In genomic region chr3:42804113-42804830, GRCh38 we compare ENCODE assay signal across 8 cellular contexts. TPM values are rescaled to one million over a fixed set of nuclear protein-coding genes. Genes with fewer than 3 reads are reported as not detected.
DNase-seq lines count a peak whose midpoint lies in the region; ATAC-seq and TF ChIP-seq lines count a peak whose summit lies in the region.

HIGD1A (minus strand) TSS chr3:42804490; CDS start chr3:42794253, 10,237 bp downstream.

- intact Hi-C loops in testis (cut with DNase I; ENCODE audit: low total_unique reads) = no loop called here

- peak within 1 kb of the TSS; percentile 95 to 97 for H3K27ac Mint-ChIP-seq in activated naive CD4-positive, alpha-beta T cell treated with anti-CD3 and anti-CD28 coated beads, Interleukin-2, amount 50 U/mL, for 72 hours

- H3K9me3 ChIP-seq in testis = no peaks in the 10 kb centered on the region

- H3K27me3 ChIP-seq in testis = no peaks in the 10 kb centered on the region

- H3K36me3 Mint-ChIP-seq in activated naive CD4-positive, alpha-beta T cell treated with anti-CD3 and anti-CD28 coated beads, Interleukin-2, amount 50 U/mL, for 72 hours = peaks cover 15 to 21% of the 10 kb centered on the region in 2 donors

- H3K4me1 ChIP-seq in testis = peaks cover 15% of the 10 kb centered on the region

- 0% methylated on average over 18 to 63 of the region's 63 CpGs for WGBS in testis, 2 donors

- H3K27ac ChIP-seq in testis = peak within 1 kb of the TSS; percentile 93 to 95

- peak; percentile 93 for DNase-seq in NCI-H1092 treated with DMSO at 0.1 percent for 48 hours (lab: John Stamatoyannopoulos, UW)
- peak; percentile 79 for DNase-seq in SKM-1 (lab: John Stamatoyannopoulos, UW; ENCODE audit: unreplicated experiment)
- DNase-seq in activated naive CD4-positive, alpha-beta T cell treated with anti-CD3 and anti-CD28 coated beads, Interleukin-2, amount 50 U/mL, for 72 hours (ENCODE audit: low spot score in 2 of 2) = peak; percentile 91 to 94
- DNase-seq in glomerular endothelial cell (ENCODE audit: extremely low read depth, low read depth, low spot score) = peak; percentile 33
- DNase-seq in omental fat pad (ENCODE audit: low spot score) = peak; percentile 81
- peak; percentile 98 for DNase-seq in testis

- TF ChIP-seq CTCF in omental fat pad (IDR thresholded peaks at IDR 0.05) (no peak), testis (IDR thresholded peaks at IDR 0.05) (peak in 1 of 3 experiments; percentile 14)

- ATAC-seq in HG02610 (IDR thresholded peaks at IDR 0.05; ENCODE audit: unreplicated experiment) (peak; percentile 99), omental fat pad (ENCODE audit: low FRiP score) (peak; percentile 100)
- peak; percentile 100 for ATAC-seq in activated naive CD4-positive, alpha-beta T cell treated with anti-CD3 and anti-CD28 coated beads, Interleukin-2, amount 50 U/mL, for 72 hours

- H3K4me3 ChIP-seq in GM08714 (ENCODE audit: low read length) (peak within 1 kb of the TSS; percentile 91), testis (peak within 1 kb of the TSS; percentile 86 to 90)

- H3K36me3 ChIP-seq in testis (ENCODE audit: low read depth, missing control alignments) = no peaks in the 10 kb centered on the region

- peak; percentile 76 for TF ChIP-seq POLR2A in testis (IDR thresholded peaks at IDR 0.05)

- no peaks in the 10 kb centered on the region for H3K9me3 Mint-ChIP-seq in activated naive CD4-positive, alpha-beta T cell treated with anti-CD3 and anti-CD28 coated beads, Interleukin-2, amount 50 U/mL, for 72 hours

RNA-seq across cellular contexts. Expression of gene HIGD1A, which starts in this region (rescaled TPM):
- 10 to 100 TPM; 59.5 to 67.6 TPM for total RNA-seq in activated naive CD4-positive, alpha-beta T cell treated with anti-CD3 and anti-CD28 coated beads, Interleukin-2, amount 50 U/mL, for 72 hours
- total RNA-seq in glomerular endothelial cell (107 and 118 TPM in 2 replicates), omental fat pad (100 to 1,000 TPM; 142 to 195 (median 179) TPM), testis (100 to 1,000 TPM in 1 of 2 donors, 10 to 100 TPM in 1; 95.6 to 110 TPM)
- 133 TPM for polyA plus RNA-seq in testis (ENCODE audit: insufficient read depth, low read depth, low replicate concordance)

Comparison
In these comparisons a context has a peak if more than half of its experiments do, and no peak if none do; other contexts are left out.
1. Peak in every context shown above with its lines: DNase-seq, ATAC-seq, H3K4me3 ChIP-seq and H3K27ac ChIP-seq.
2. DNase-seq: peak in every context shown above with its lines; median percentile 98 in testis; 93 in NCI-H1092 treated with DMSO at 0.1 percent for 48 hours; 92 in activated naive CD4-positive, alpha-beta T cell treated with anti-CD3 and anti-CD28 coated beads, Interleukin-2, amount 50 U/mL, for 72 hours; 81 in omental fat pad; 79 in SKM-1; 33 in glomerular endothelial cell.